21 cellular contexts compared by ENCODE assay signal in genomic region chr3:78506038-78506437, GRCh38.
"Had no signal": no experiment of that assay in that cellular context is flagged by ENCODE, and none has a peak within 500 bp of the region (broad histone marks: within the 10 kb centered on the region; RNA-seq: fewer than 3 reads in every experiment).

No MANE protein-coding gene starts in this region.

- H3K4me3 Mint-ChIP-seq: activated B cell treated with CpG ODN at 0.5 μM for 24 hours; activated CD8-positive, alpha-beta T cell treated with anti-CD3 and anti-CD28 coated beads for 36 hours; activated naive CD8-positive, alpha-beta T cell treated with anti-CD3 and anti-CD28 coated beads, Interleukin-2, amount 10 ng/mL, durations not matched to agents 7 days and 5 days; activated T-cell treated with anti-CD3 and anti-CD28 coated beads, Interleukin-2, amount 50 U/mL, for 24 hours; central memory CD8-positive, alpha-beta T cell; memory B cell; naive thymus-derived CD8-positive, alpha-beta T cell had no signal

- H3K36me3 ChIP-seq: gastrocnemius medialis, sigmoid colon, thyroid gland had no signal

- H3K27ac Mint-ChIP-seq: activated B cell treated with CpG ODN at 0.5 μM for 24 hours; activated CD8-positive, alpha-beta T cell treated with anti-CD3 and anti-CD28 coated beads for 36 hours; activated naive CD8-positive, alpha-beta T cell treated with anti-CD3 and anti-CD28 coated beads, Interleukin-2, amount 10 ng/mL, durations not matched to agents 7 days and 5 days; activated T-cell treated with anti-CD3 and anti-CD28 coated beads, Interleukin-2, amount 50 U/mL, for 24 hours; activated T-helper 2 cell treated with anti-CD3 and anti-CD28 coated beads, Interferon-gamma antibody, Interleukin-2, Interleukin-4, amounts not matched to agents 10 μg/mL and 5 μg/mL and 100 μg/mL, durations not matched to agents 14 hours and 24 hours and 36 hours; memory B cell; naive thymus-derived CD8-positive, alpha-beta T cell had no signal

- H3K27ac ChIP-seq: gastrocnemius medialis, parathyroid adenoma, sigmoid colon, thyroid gland had no signal

- H3K79me2 ChIP-seq: parathyroid adenoma had no signal

- H3K27me3 ChIP-seq: gastrocnemius medialis, sigmoid colon, thyroid gland had no signal

- H3K27me3 Mint-ChIP-seq: activated B cell treated with CpG ODN at 0.5 μM for 24 hours; activated CD8-positive, alpha-beta T cell treated with anti-CD3 and anti-CD28 coated beads for 36 hours; activated naive CD8-positive, alpha-beta T cell treated with anti-CD3 and anti-CD28 coated beads, Interleukin-2, amount 10 ng/mL, durations not matched to agents 7 days and 5 days; activated T-cell treated with anti-CD3 and anti-CD28 coated beads, Interleukin-2, amount 50 U/mL, for 24 hours; central memory CD8-positive, alpha-beta T cell; memory B cell; naive thymus-derived CD8-positive, alpha-beta T cell had no signal

- H3K4me1 ChIP-seq: gastrocnemius medialis, sigmoid colon, thyroid gland had no signal

- DNase-seq: activated B cell treated with CpG ODN at 0.5 μM for 24 hours; activated CD4-positive, alpha-beta T cell treated with anti-CD3 and anti-CD28 coated beads for 4 hours; activated CD8-positive, alpha-beta T cell treated with anti-CD3 and anti-CD28 coated beads for 36 hours; activated naive CD4-positive, alpha-beta T cell treated with Interleukin-2 at 50 U/mL for 16 hours; activated naive CD8-positive, alpha-beta T cell treated with anti-CD3 and anti-CD28 coated beads, Interleukin-2, amount 10 ng/mL, durations not matched to agents 7 days and 5 days; activated T-cell treated with anti-CD3 and anti-CD28 coated beads, Interleukin-2, amount 50 U/mL, for 24 hours; anterior cingulate cortex; cortex of kidney; gastrocnemius medialis; head of caudate nucleus; left ventricle myocardium superior; naive thymus-derived CD8-positive, alpha-beta T cell; sigmoid colon; stimulated activated CD8-positive, alpha-beta memory T cell treated with anti-CD3 and anti-CD28 coated beads, Interleukin-4, amount 100 ng/mL, for 48 hours; stimulated activated naive CD4-positive, alpha-beta T cell treated with Interleukin-2 at 50 U/mL for 16 hours; thyroid gland had no signal

- H3K9ac ChIP-seq: parathyroid adenoma had no signal

- FAIRE-seq: TTC549 had no signal

- H3K9me3 ChIP-seq: gastrocnemius medialis, sigmoid colon, thyroid gland had no signal

- H3K4me3 ChIP-seq: gastrocnemius medialis, sigmoid colon, thyroid gland had no signal

- H3K36me3 Mint-ChIP-seq: activated naive CD8-positive, alpha-beta T cell treated with anti-CD3 and anti-CD28 coated beads, Interleukin-2, amount 10 ng/mL, durations not matched to agents 7 days and 5 days; memory B cell; naive thymus-derived CD8-positive, alpha-beta T cell had no signal

- H3K4me1 Mint-ChIP-seq: activated B cell treated with CpG ODN at 0.5 μM for 24 hours; activated naive CD8-positive, alpha-beta T cell treated with anti-CD3 and anti-CD28 coated beads, Interleukin-2, amount 10 ng/mL, durations not matched to agents 7 days and 5 days; central memory CD8-positive, alpha-beta T cell; memory B cell; naive thymus-derived CD8-positive, alpha-beta T cell had no signal
